8 cellular contexts compared by ENCODE assay signal in the genomic region with DNA sequence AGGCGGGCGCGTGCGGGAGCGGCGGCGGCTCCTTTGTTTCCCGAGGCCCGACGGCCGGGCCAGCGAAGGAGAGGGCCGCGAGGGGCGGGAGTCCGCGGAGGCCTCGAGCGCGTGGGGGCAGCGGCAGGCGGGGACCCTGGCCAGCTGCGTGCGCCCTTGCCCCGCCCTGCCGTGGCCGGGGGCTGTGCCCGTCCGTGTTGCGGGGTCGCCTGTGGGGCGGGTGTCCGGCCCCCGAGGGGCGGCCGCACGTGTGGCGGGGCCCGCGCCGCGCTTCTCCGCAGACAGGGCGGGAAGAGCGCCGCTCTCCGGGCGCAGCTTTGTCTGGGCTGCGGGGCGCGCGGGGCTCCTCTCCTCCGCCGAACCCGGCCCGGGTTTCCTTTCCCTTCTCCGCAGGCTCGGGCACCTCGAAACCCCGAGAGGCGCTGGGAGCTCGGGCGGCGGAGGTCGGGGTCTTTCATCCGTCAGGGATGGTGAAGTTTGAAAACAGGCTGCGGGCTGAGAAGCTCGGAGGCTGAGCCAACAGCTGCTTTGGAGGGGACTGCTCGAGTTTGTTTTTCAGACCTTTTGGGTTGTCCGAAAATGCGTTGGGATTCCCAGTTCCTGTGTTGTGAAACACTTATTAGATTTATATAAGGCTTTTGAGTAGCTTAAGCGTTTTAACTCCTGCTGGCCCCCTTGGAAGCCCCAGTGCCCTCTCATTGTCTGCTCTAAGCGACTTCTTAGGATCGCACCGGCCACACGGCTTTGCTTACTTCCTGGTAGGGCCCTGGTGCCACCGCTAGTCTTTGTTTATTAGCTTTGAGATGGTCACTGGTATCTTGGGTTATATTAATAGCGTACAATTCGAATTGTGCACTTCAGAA. TPM values are rescaled to one million over a fixed set of nuclear protein-coding genes. Genes with fewer than 3 reads are reported as not detected.
DNase-seq lines count a peak whose midpoint lies in the region; ATAC-seq and TF ChIP-seq lines count a peak whose summit lies in the region.

No MANE protein-coding gene starts in this region.

- peak overlapping the region; percentile 79 for H3K27ac ChIP-seq in OCI-LY3 (ENCODE audit: low read length)
- peak overlapping the region; percentile 63 for H3K27ac ChIP-seq in neuronal stem cell (replicated peaks; ENCODE audit: low read length)

- peak overlapping the region; percentile 93 for H3K4me2 ChIP-seq in OCI-LY3 (ENCODE audit: low read length)
- H3K4me2 ChIP-seq in neuronal stem cell (ENCODE audit: insufficient read depth, low read length, poor library complexity, severe bottlenecking): peak overlapping the region; percentile 45

- peak overlapping the region; percentile 9 for H2BK120ac ChIP-seq in neuronal stem cell (ENCODE audit: low read depth, low read length)

- peak overlapping the region; percentile 94 for H3K4me3 ChIP-seq in OCI-LY3 (ENCODE audit: low read length)
- H3K4me3 ChIP-seq in neuronal stem cell (ENCODE audit: low read length in 2 of 2): peak overlapping the region; percentile 93 to 99

- H3K4me1 ChIP-seq in OCI-LY3 (ENCODE audit: low read length) (peaks cover 76% of the 10 kb centered on the region), neuronal stem cell (ENCODE audit: control insufficient read depth in 2 of 2, insufficient read depth in 1 of 2, low read depth in 1 of 2, low read length in 2 of 2) (peaks cover 10 to 39% of the 10 kb centered on the region in 2 donors)

- H4K91ac ChIP-seq in neuronal stem cell (ENCODE audit: low read depth, low read length, poor library complexity): no peak overlapping the region

- H3K79me2 ChIP-seq in OCI-LY3 (ENCODE audit: low read length): peaks cover 64% of the 10 kb centered on the region

- H3K9me3 ChIP-seq in OCI-LY3 (ENCODE audit: insufficient read depth, low read length) (no peaks in the 10 kb centered on the region), neuronal stem cell (replicated peaks in 1 of 2; ENCODE audit: control insufficient read depth in 2 of 2, insufficient read depth in 1 of 2, low read depth in 1 of 2, low read length in 2 of 2) (no peaks in the 10 kb centered on the region)

- peak overlapping the region; percentile 76 for H3K14ac ChIP-seq in neuronal stem cell (ENCODE audit: low read length)

- H3K36me3 Mint-ChIP-seq in activated naive CD4-positive, alpha-beta T cell treated with anti-CD3 and anti-CD28 coated beads, Interleukin-2, amount 50 U/mL, for 72 hours: peaks cover 0 to 15% of the 10 kb centered on the region in 2 donors

- peak overlapping the region; percentile 96 for H3K9ac ChIP-seq in OCI-LY3 (ENCODE audit: low read length)
- peak overlapping the region; percentile 99 for H3K9ac ChIP-seq in neuronal stem cell (ENCODE audit: low read depth, low read length, poor library complexity)

- H2BK15ac ChIP-seq in neuronal stem cell (ENCODE audit: low read length): no peak overlapping the region

- peak overlapping the region; percentile 50 for H2AK5ac ChIP-seq in neuronal stem cell (ENCODE audit: low read depth, low read length)

- no CpG with 5 or more reads among the region's 79 CpGs for WGBS in neuronal stem cell (ENCODE audit: extremely low coverage in 2 of 2, insufficient read length in 2 of 2, insufficient replicate concordance in 1 of 2), 2 donors

- H3K4ac ChIP-seq in neuronal stem cell (ENCODE audit: low read length): no peak overlapping the region

- no peak overlapping the region for H2BK12ac ChIP-seq in neuronal stem cell (ENCODE audit: low read length)

- peak overlapping the region; percentile 80 for H3K23ac ChIP-seq in neuronal stem cell (ENCODE audit: low read depth, low read length, poor library complexity)

- DNase-seq in Ammon's horn (ENCODE audit: low spot score) (peak; percentile 71), glomerular visceral epithelial cell (ENCODE audit: extremely low spot score) (peak; percentile 61), neuronal stem cell (ENCODE audit: low spot score) (peak; percentile 50), NCI-H128 (lab: John Stamatoyannopoulos, UW; ENCODE audit: unreplicated experiment) (no peak)
- DNase-seq in activated naive CD4-positive, alpha-beta T cell treated with anti-CD3 and anti-CD28 coated beads, Interleukin-2, amount 50 U/mL, for 72 hours (ENCODE audit: low spot score in 2 of 2): no peak

- no peak; the same call in 1 of the 2 replicates for TF ChIP-seq CTCF in OCI-LY3 (IDR thresholded peaks at IDR 0.05; ENCODE audit: low read depth, low read length)

- peak overlapping the region; percentile 91 to 95 for H3K27ac Mint-ChIP-seq in activated naive CD4-positive, alpha-beta T cell treated with anti-CD3 and anti-CD28 coated beads, Interleukin-2, amount 50 U/mL, for 72 hours

- peaks cover 46% of the 10 kb centered on the region for H4K20me1 ChIP-seq in OCI-LY3 (ENCODE audit: insufficient read depth, low read length)

- peak; percentile 16 for ATAC-seq in GM18867 (IDR thresholded peaks at IDR 0.05; ENCODE audit: unreplicated experiment)
- ATAC-seq in HG03521 (IDR thresholded peaks at IDR 0.05; ENCODE audit: unreplicated experiment): peak; percentile 8
- peak in 1 of 2 donors; percentile 1 for ATAC-seq in activated naive CD4-positive, alpha-beta T cell treated with anti-CD3 and anti-CD28 coated beads, Interleukin-2, amount 50 U/mL, for 72 hours

- peak overlapping the region; percentile 68 for H2BK5ac ChIP-seq in neuronal stem cell (ENCODE audit: low read length)

- H3K79me1 ChIP-seq in neuronal stem cell (ENCODE audit: low read depth, low read length): peaks cover 3% of the 10 kb centered on the region

- H3K36me3 ChIP-seq in OCI-LY3 (replicated peaks; ENCODE audit: low read depth, low read length) (peaks cover 3% of the 10 kb centered on the region), neuronal stem cell (replicated peaks in 1 of 2; ENCODE audit: control insufficient read depth in 2 of 2, insufficient read depth in 2 of 2, low read length in 2 of 2) (no peaks in the 10 kb centered on the region)

- H3K18ac ChIP-seq in neuronal stem cell (ENCODE audit: low read length): peak overlapping the region; percentile 99

- H3K27me3 ChIP-seq in OCI-LY3 (ENCODE audit: low read depth, low read length): no peaks in the 10 kb centered on the region
- H3K27me3 ChIP-seq in neuronal stem cell (ENCODE audit: control insufficient read depth in 3 of 3, insufficient read depth in 3 of 3, low read depth in 1 of 3, low read length in 3 of 3): peaks cover 0 to 35% (median 0%) of the 10 kb centered on the region in 3 experiments

- no peak overlapping the region for H2AFZ ChIP-seq in OCI-LY3 (ENCODE audit: low read depth, low read length)
- peak overlapping the region; percentile 86 for H2AFZ ChIP-seq in neuronal stem cell (ENCODE audit: low read length)

- no peak overlapping the region for H4K8ac ChIP-seq in neuronal stem cell (ENCODE audit: low read depth, low read length)

- H3K9me3 Mint-ChIP-seq in activated naive CD4-positive, alpha-beta T cell treated with anti-CD3 and anti-CD28 coated beads, Interleukin-2, amount 50 U/mL, for 72 hours: no peaks in the 10 kb centered on the region

RNA-seq across cellular contexts. Expression of a gene that starts 0.8 kb away (rescaled TPM):
- 10 to 100 TPM; 71.4 to 81.4 TPM for total RNA-seq in activated naive CD4-positive, alpha-beta T cell treated with anti-CD3 and anti-CD28 coated beads, Interleukin-2, amount 50 U/mL, for 72 hours
- polyA plus RNA-seq in neuronal stem cell (2013, experiment 1 of 2): 45.2 TPM
- polyA plus RNA-seq in neuronal stem cell (2013, experiment 2 of 2): 48.2 TPM

Comparison
In these comparisons a context has a peak if more than half of its experiments do, and no peak if none do; other contexts are left out.
1. DNase-seq: peak in Ammon's horn (single experiment), glomerular visceral epithelial cell (single experiment) and neuronal stem cell (single experiment); none in activated naive CD4-positive, alpha-beta T cell treated with anti-CD3 and anti-CD28 coated beads, Interleukin-2, amount 50 U/mL, for 72 hours (0 of 2) and NCI-H128 (single experiment).